In the genomic region with DNA sequence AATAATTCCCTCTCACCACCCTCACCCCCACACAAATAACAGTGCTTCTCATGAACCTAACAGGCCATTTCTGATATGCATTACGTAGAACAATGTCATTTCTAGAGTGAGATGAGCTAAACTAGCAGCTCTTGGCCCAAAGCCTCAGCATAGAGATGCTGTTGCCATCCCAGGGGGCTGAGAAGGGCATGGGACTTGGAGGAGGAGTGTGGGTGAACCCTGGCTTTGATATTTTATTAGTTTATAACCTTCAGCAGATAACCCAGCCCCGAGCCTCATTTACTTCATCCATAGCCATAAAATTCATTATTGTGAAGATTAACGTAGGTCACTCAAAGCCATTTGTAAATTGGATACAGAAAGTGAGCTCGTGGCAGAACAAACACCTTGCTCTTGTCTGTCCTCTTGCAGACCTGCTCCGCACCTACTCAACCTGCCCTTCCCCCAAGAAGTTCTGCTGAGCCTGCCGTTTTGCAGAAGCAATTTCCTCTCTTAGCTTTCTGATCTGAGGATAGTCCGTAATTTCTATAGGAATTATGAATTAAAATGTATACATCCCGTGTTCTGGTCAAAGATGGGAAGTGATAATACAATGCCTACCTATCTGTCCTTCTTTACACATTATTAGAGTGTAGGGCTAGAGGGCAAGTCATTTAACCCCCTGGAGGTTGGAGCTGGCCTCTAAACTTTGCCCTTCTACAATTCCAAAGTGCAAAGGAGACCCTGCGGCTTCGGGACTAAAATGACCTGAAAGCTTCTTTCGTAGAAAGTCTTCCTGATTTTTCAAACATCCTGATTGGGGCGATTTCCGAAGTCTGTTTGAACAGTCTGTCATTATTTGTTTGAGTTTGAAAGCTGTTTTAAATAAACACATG, we compare ENCODE assay signal across 11 cellular contexts.
A peak's percentile ranks its signal among the peaks of the same experiment; 100 is the strongest.
DNase-seq lines count a peak whose midpoint lies in the region; ATAC-seq, FAIRE-seq and TF ChIP-seq lines count a peak whose summit lies in the region.
"Had no signal": no experiment of that assay in that cellular context is flagged by ENCODE, and none has a peak within 500 bp of the region (broad histone marks: within the 10 kb centered on the region; RNA-seq: fewer than 3 reads in every experiment).

No MANE protein-coding gene starts in this region.

- intact Hi-C loops in psoas muscle (cut with DNase I), result loop anchor here in 1 of 2 donors (5.0 to 10.0 kb wide), 2 partner anchors 133 to 185 kb away; partner anchors contain the start of gene BCL2

- no peaks in the 10 kb centered on the region for H3K36me3 ChIP-seq in bronchial epithelial cell (ENCODE audit: control insufficient read depth, insufficient read depth, low read length)
- no peaks in the 10 kb centered on the region for H3K36me3 ChIP-seq in psoas muscle (ENCODE audit: insufficient read depth in 1 of 2, low read depth in 1 of 2)

- peak overlapping the region; percentile 72 for H3K27ac ChIP-seq in psoas muscle

- peak in 2 of 4 donors; percentile 8 to 12 for ATAC-seq in psoas muscle
- ATAC-seq in HG03442 (IDR thresholded peaks at IDR 0.05; ENCODE audit: unreplicated experiment), result no peak
- ATAC-seq in GM19395 (IDR thresholded peaks at IDR 0.05; ENCODE audit: unreplicated experiment), result no peak

- peaks cover 21% of the 10 kb centered on the region for H3K4me1 ChIP-seq in psoas muscle

- DNase-seq in GM12891 (ENCODE audit: insufficient read length, low spot score), result no peak
- DNase-seq in NCI-H510A (lab: John Stamatoyannopoulos, UW), result peak; percentile 37
- DNase-seq in bronchial epithelial cell (ENCODE audit: low read depth), result no peak
- DNase-seq in psoas muscle, result no peak
- DNase-seq in AG08395 (ENCODE audit: low spot score), result no peak
- DNase-seq in NCI-H82 treated with DMSO at 0.1 percent for 48 hours (lab: John Stamatoyannopoulos, UW; ENCODE audit: unreplicated experiment), result no peak
- DNase-seq: activated CD4-positive, alpha-beta T cell treated with anti-CD3 and anti-CD28 coated beads for 48 hours had no signal

- TF ChIP-seq POLR2A in GM12891 (IDR thresholded peaks at IDR 0.05; ENCODE audit: low read depth, low read length), result no peak

- WGBS in psoas muscle, 3 donors, result 55 to 68% (median 58%) methylated on average over 13 of the region's 13 CpGs

- no peak for TF ChIP-seq CTCF in bronchial epithelial cell (IDR thresholded peaks at IDR 0.05; ENCODE audit: insufficient read depth, low read length, severe bottlenecking)
- TF ChIP-seq CTCF in psoas muscle (IDR thresholded peaks at IDR 0.05), result no peak

- H3K9me3 ChIP-seq in psoas muscle, result no peaks in the 10 kb centered on the region

- H3K27me3 ChIP-seq in bronchial epithelial cell (ENCODE audit: control insufficient read depth, insufficient read depth, low read length) (peaks cover 4% of the 10 kb centered on the region), psoas muscle (ENCODE audit: insufficient read depth in 3 of 3, low read length in 2 of 3) (no peaks in the 10 kb centered on the region)

- FAIRE-seq in GM12891 (lab: Jason Lieb, UNC) (peak; percentile 87), bronchial epithelial cell (lab: Jason Lieb, UNC) (no peak)
- FAIRE-seq: astrocyte had no signal

- H3K4me3 ChIP-seq in bronchial epithelial cell (ENCODE audit: low read depth, low read length), result peak overlapping the region; percentile 6
- H3K4me3 ChIP-seq in psoas muscle, result no peak overlapping the region
- H3K4me3 ChIP-seq: skin epidermis had no signal

TF ChIP-seq in GM12891, 5 proteins besides CTCF, POLR2A, EP300 and RAD21:
- no peak for TF ChIP-seq TAF1 (IDR thresholded peaks at IDR 0.05; ENCODE audit: low read depth, low read length)
- no peak for TF ChIP-seq POU2F2 (IDR thresholded peaks at IDR 0.05; ENCODE audit: low read depth, low read length)
- no peak for TF ChIP-seq SPI1 (IDR thresholded peaks at IDR 0.05; ENCODE audit: low read depth, low read length)
- no peak for TF ChIP-seq PAX5 (IDR thresholded peaks at IDR 0.05; ENCODE audit: insufficient read depth, low read length, severe bottlenecking)
- TF ChIP-seq POLR2AphosphoS5 (IDR thresholded peaks at IDR 0.05; ENCODE audit: low read depth, low read length), result no peak
